In genomic region chr11:78588517-78588916, GRCh38 we compare ENCODE assay signal across 2 cellular contexts.
TF ChIP-seq lines count a peak whose summit lies in the region.

No MANE protein-coding gene starts in this region.

TF ChIP-seq in GM23338, 12 proteins besides CTCF, POLR2A, EP300 and RAD21 (continued from another document):
- TF ChIP-seq EZH2 (IDR thresholded peaks at IDR 0.05; ENCODE audit: low read depth, unreplicated experiment) (no peak), ZNF114 (CRISPR knock-in tag; IDR thresholded peaks at IDR 0.05) (no peak), STAT1 (IDR thresholded peaks at IDR 0.05; ENCODE audit: unreplicated experiment) (no peak), NANOG (IDR thresholded peaks at IDR 0.05; ENCODE audit: borderline replicate concordance) (no peak), JUNB (IDR thresholded peaks at IDR 0.05; ENCODE audit: unreplicated experiment) (no peak), POLR2AphosphoS5 (IDR thresholded peaks at IDR 0.05; ENCODE audit: low read depth) (no peak), ETS1 (IDR thresholded peaks at IDR 0.05) (no peak), EZH2phosphoT487 (IDR thresholded peaks at IDR 0.05; ENCODE audit: unreplicated experiment) (no peak)

TF ChIP-seq in H1, 55 proteins besides CTCF, POLR2A, EP300 and RAD21 (continued from another document):
- TF ChIP-seq CHD7 (IDR thresholded peaks at IDR 0.05; ENCODE audit: insufficient replicate concordance, low read length) = no peak
- TF ChIP-seq CBX5 (IDR thresholded peaks at IDR 0.05; ENCODE audit: low read depth, low read length) = no peak
- no peak for TF ChIP-seq ATF2 (IDR thresholded peaks at IDR 0.05; ENCODE audit: low read length)
